Comparison of ENCODE assay signal across 8 cellular contexts in genomic region chr11:62340269-62340901, GRCh38. TPM values are rescaled to one million over a fixed set of nuclear protein-coding genes. Genes with fewer than 3 reads are reported as not detected.
DNase-seq lines count a peak whose midpoint lies in the region; ATAC-seq and TF ChIP-seq lines count a peak whose summit lies in the region.

No MANE protein-coding gene starts in this region.

- H3K27me3 Mint-ChIP-seq in mesothelial cell of epicardium (ENCODE audit: low read depth) = peaks cover 26% of the 10 kb centered on the region

- peak; percentile 46 for TF ChIP-seq CTCF in mesothelial cell of epicardium (IDR thresholded peaks at IDR 0.05; ENCODE audit: unreplicated experiment)

- ATAC-seq in HG02642 (IDR thresholded peaks at IDR 0.05; ENCODE audit: poor library complexity, unreplicated experiment) = no peak

- H3K4me1 Mint-ChIP-seq in mesothelial cell of epicardium = peaks cover 6% of the 10 kb centered on the region

- DNase-seq in NCI-H146 (lab: John Stamatoyannopoulos, UW) = peak; percentile 37
- DNase-seq in NCI-H146 treated with DMSO at 0.1 percent for 48 hours (lab: John Stamatoyannopoulos, UW; ENCODE audit: unreplicated experiment) = no peak
- DNase-seq in NCI-H2171 (lab: John Stamatoyannopoulos, UW) = peak; percentile 13
- peak; percentile 44 for DNase-seq in activated CD4-positive, alpha-beta T cell treated with anti-CD3 and anti-CD28 coated beads, Interleukin-2, amount 50 U/mL, for 4 hours
- DNase-seq in ecto neural progenitor cell (ENCODE audit: low spot score) = peak; percentile 55
- peak in 1 of 2 experiments; percentile 40 for DNase-seq in mesothelial cell of epicardium (ENCODE audit: low spot score in 2 of 2, unreplicated experiment in 2 of 2)
- DNase-seq in stimulated activated CD8-positive, alpha-beta memory T cell treated with anti-CD3 and anti-CD28 coated beads, Interleukin-7, amount 100 ng/mL, for 48 hours (ENCODE audit: extremely low read depth in 1 of 2, low read depth in 1 of 2) = peak; percentile 10 to 57

- H3K9me3 Mint-ChIP-seq in mesothelial cell of epicardium = no peaks in the 10 kb centered on the region

- no peaks in the 10 kb centered on the region for H3K36me3 Mint-ChIP-seq in mesothelial cell of epicardium

- H3K27ac Mint-ChIP-seq in mesothelial cell of epicardium = no peak overlapping the region

- no peak overlapping the region for H3K4me3 Mint-ChIP-seq in mesothelial cell of epicardium

RNA-seq across cellular contexts. Expression of gene ASRGL1, which starts 3.1 kb away (rescaled TPM):
- total RNA-seq in mesothelial cell of epicardium = 6.5 to 7.5 TPM (median 6.7 TPM) in 3 replicates

RNA-seq across cellular contexts. Expression of gene SCGB1D4, which starts 41.5 kb away (rescaled TPM):
- not detected in 3 replicates for total RNA-seq in mesothelial cell of epicardium
